Comparison of ENCODE assay signal across 14 cellular contexts in the genomic region with DNA sequence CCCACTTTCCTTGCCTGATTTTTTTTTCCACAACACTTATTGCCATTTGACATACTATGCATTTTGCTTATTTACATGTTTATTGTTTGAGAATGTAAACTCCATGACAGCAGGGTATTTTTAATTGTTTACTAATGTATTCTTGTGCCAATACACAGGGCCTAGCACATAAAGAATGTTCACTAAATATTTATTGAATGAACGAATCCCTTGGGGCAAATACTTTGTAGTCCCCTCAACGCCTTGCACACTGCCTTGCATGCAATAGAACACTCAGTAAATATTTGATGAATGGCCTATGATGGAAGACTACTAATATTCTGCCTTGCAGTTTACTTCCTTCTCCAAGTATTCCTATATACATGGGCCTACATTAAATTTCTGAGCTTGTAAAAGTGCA.
"Had no signal": no experiment of that assay in that cellular context is flagged by ENCODE, and none has a peak within 500 bp of the region (broad histone marks: within the 10 kb centered on the region; RNA-seq: fewer than 3 reads in every experiment).

No MANE protein-coding gene starts in this region.

- H3K4me3 ChIP-seq: hepatocyte had no signal

- H3K27ac Mint-ChIP-seq: type B pancreatic cell had no signal

- H3K9me3 Mint-ChIP-seq: activated naive CD4-positive, alpha-beta T cell treated with anti-CD3 and anti-CD28 coated beads, Interleukin-2, amount 10 ng/mL, durations not matched to agents 7 days and 5 days; activated T-helper 17 cell treated with anti-CD3 and anti-CD28 coated beads, Interleukin-2, amount 50 U/mL, for 72 hours; type B pancreatic cell had no signal

- H3K27ac ChIP-seq: hepatocyte, ovary, suprapubic skin had no signal

- ATAC-seq: activated CD4-positive, alpha-beta T cell treated with anti-CD3 and anti-CD28 coated beads for 36 hours; activated CD8-positive, alpha-beta T cell treated with anti-CD3 and anti-CD28 coated beads, Interleukin-2, amount 10 ng/mL, durations not matched to agents 7 days and 5 days; activated T-helper 17 cell treated with anti-CD3 and anti-CD28 coated beads, Interleukin-2, amount 50 U/mL, for 72 hours; left ventricle myocardium superior had no signal

- DNase-seq: activated CD4-positive, alpha-beta T cell treated with anti-CD3 and anti-CD28 coated beads for 36 hours; activated CD8-positive, alpha-beta T cell treated with anti-CD3 and anti-CD28 coated beads, Interleukin-2, amount 10 ng/mL, durations not matched to agents 7 days and 5 days; activated naive CD4-positive, alpha-beta T cell treated with anti-CD3 and anti-CD28 coated beads, Interleukin-2, amount 10 ng/mL, durations not matched to agents 7 days and 5 days; effector memory CD4-positive, alpha-beta T cell; left ventricle myocardium superior; mesenchymal stem cell; ovary; stimulated activated CD4-positive, alpha-beta T cell treated with anti-CD3 and anti-CD28 coated beads, Interleukin-12 subunit alpha, Interleukin-12 subunit beta, amount 100 ng/mL, for 4 hours; stimulated activated naive CD4-positive, alpha-beta T cell treated with Interleukin-2 at 50 U/mL for 16 hours; T1000 had no signal

- H3K27me3 Mint-ChIP-seq: activated CD4-positive, alpha-beta T cell treated with anti-CD3 and anti-CD28 coated beads for 36 hours; activated naive CD4-positive, alpha-beta T cell treated with anti-CD3 and anti-CD28 coated beads, Interleukin-2, amount 10 ng/mL, durations not matched to agents 7 days and 5 days; activated T-helper 17 cell treated with anti-CD3 and anti-CD28 coated beads, Interleukin-2, amount 50 U/mL, for 72 hours; type B pancreatic cell had no signal

- H3K4me1 Mint-ChIP-seq: activated T-helper 17 cell treated with anti-CD3 and anti-CD28 coated beads, Interleukin-2, amount 50 U/mL, for 72 hours had no signal

- H3K9me3 ChIP-seq: ovary, suprapubic skin had no signal

- H3K36me3 ChIP-seq: ovary, suprapubic skin had no signal

- H3K36me3 Mint-ChIP-seq: activated naive CD4-positive, alpha-beta T cell treated with anti-CD3 and anti-CD28 coated beads, Interleukin-2, amount 10 ng/mL, durations not matched to agents 7 days and 5 days; type B pancreatic cell had no signal

- H3K27me3 ChIP-seq: hepatocyte, ovary, suprapubic skin had no signal
